Comparison of ENCODE assay signal across 1 cellular context in genomic region chr1:229012823-229013222, GRCh38.
TF ChIP-seq lines count a peak whose summit lies in the region.

No MANE protein-coding gene starts in this region.

TF ChIP-seq in IMR-90, 13 proteins besides CTCF, POLR2A, EP300 and RAD21 (continued from another document):
- no peak for TF ChIP-seq USF2 (IDR thresholded peaks at IDR 0.05; ENCODE audit: low read depth, low read length)
- no peak for TF ChIP-seq RCOR1 (IDR thresholded peaks at IDR 0.05; ENCODE audit: insufficient replicate concordance, low read length)
- TF ChIP-seq MXI1 (IDR thresholded peaks at IDR 0.05; ENCODE audit: borderline replicate concordance, low read depth, low read length): no peak
- TF ChIP-seq MAFK (IDR thresholded peaks at IDR 0.05; ENCODE audit: low read depth, low read length): no peak
- no peak for TF ChIP-seq ELK1 (IDR thresholded peaks at IDR 0.05; ENCODE audit: borderline replicate concordance, low read depth, low read length)
- TF ChIP-seq SMC3 (IDR thresholded peaks at IDR 0.05; ENCODE audit: low read depth, low read length): no peak
- no peak for TF ChIP-seq RFX5 (IDR thresholded peaks at IDR 0.05; ENCODE audit: low read depth, low read length)
- no peak for TF ChIP-seq NFE2L2 (IDR thresholded peaks at IDR 0.05; ENCODE audit: low read depth, low read length)
- no peak for TF ChIP-seq BHLHE40 (IDR thresholded peaks at IDR 0.05; ENCODE audit: low read depth, low read length)
- no peak for TF ChIP-seq MAZ (IDR thresholded peaks at IDR 0.05; ENCODE audit: borderline replicate concordance, low read depth, low read length)
- no peak for TF ChIP-seq FOS (IDR thresholded peaks at IDR 0.05; ENCODE audit: low read depth, low read length)
